24 cellular contexts compared by ENCODE assay signal in genomic region chr19:17063412-17063811, GRCh38. TPM values are rescaled to one million over a fixed set of nuclear protein-coding genes. Genes with fewer than 3 reads are reported as not detected.
"Had no signal": no experiment of that assay in that cellular context is flagged by ENCODE, and none has a peak within 500 bp of the region (broad histone marks: within the 10 kb centered on the region; RNA-seq: fewer than 3 reads in every experiment).

No MANE protein-coding gene starts in this region.

- H3K4me1 ChIP-seq: ascending aorta, body of pancreas had no signal

- FAIRE-seq: bronchial epithelial cell, RCC 7860 had no signal

- H3K4me3 Mint-ChIP-seq: activated CD8-positive, alpha-beta T cell treated with anti-CD3 and anti-CD28 coated beads for 36 hours; activated naive CD8-positive, alpha-beta T cell treated with anti-CD3 and anti-CD28 coated beads, Interleukin-2, amount 50 U/mL, for 24 hours; T-helper 1 cell treated with Interleukin-12 subunit alpha and Interleukin-12 subunit beta and Interleukin-4 antibody, amounts not matched to agents 30 μg/mL and 1 μg/mL, for 36 hours had no signal

- H3K27ac Mint-ChIP-seq: activated CD8-positive, alpha-beta T cell treated with anti-CD3 and anti-CD28 coated beads for 36 hours; activated naive CD8-positive, alpha-beta T cell treated with anti-CD3 and anti-CD28 coated beads, Interleukin-2, amount 50 U/mL, for 24 hours; T-helper 1 cell treated with Interleukin-12 subunit alpha and Interleukin-12 subunit beta and Interleukin-4 antibody, amounts not matched to agents 30 μg/mL and 1 μg/mL, for 36 hours had no signal

- ATAC-seq: activated CD8-positive, alpha-beta T cell treated with anti-CD3 and anti-CD28 coated beads for 36 hours; activated naive CD4-positive, alpha-beta T cell treated with anti-CD3 and anti-CD28 coated beads, Interleukin-2, amount 50 U/mL, for 72 hours; activated naive CD8-positive, alpha-beta T cell treated with anti-CD3 and anti-CD28 coated beads, Interleukin-2, amount 50 U/mL, for 24 hours; body of pancreas had no signal

- H3K9me3 Mint-ChIP-seq: activated CD8-positive, alpha-beta T cell treated with anti-CD3 and anti-CD28 coated beads for 36 hours; activated naive CD4-positive, alpha-beta T cell treated with anti-CD3 and anti-CD28 coated beads, Interleukin-2, amount 50 U/mL, for 72 hours; activated naive CD8-positive, alpha-beta T cell treated with anti-CD3 and anti-CD28 coated beads, Interleukin-2, amount 50 U/mL, for 24 hours; activated T-cell treated with anti-CD3 and anti-CD28 coated beads, Interleukin-2, amount 50 U/mL, for 72 hours; T-helper 1 cell treated with Interleukin-12 subunit alpha and Interleukin-12 subunit beta and Interleukin-4 antibody, amounts not matched to agents 30 μg/mL and 1 μg/mL, for 36 hours had no signal

- DNase-seq: activated CD4-positive, CD25-positive, alpha-beta regulatory T cell treated with anti-CD3 and anti-CD28 coated beads, Interleukin-2, amount 50 U/mL, for 72 hours; activated CD8-positive, alpha-beta memory T cell treated with anti-CD3 and anti-CD28 coated beads, Interleukin-2, amount 50 U/mL, for 4 hours; activated CD8-positive, alpha-beta T cell treated with anti-CD3 and anti-CD28 coated beads for 36 hours; activated naive CD8-positive, alpha-beta T cell treated with anti-CD3 and anti-CD28 coated beads, Interleukin-2, amount 50 U/mL, for 24 hours; activated T-cell treated with anti-CD3 and anti-CD28 coated beads, Interleukin-2, amount 50 U/mL, for 72 hours; amniotic stem cell; body of pancreas; central memory CD4-positive, alpha-beta T cell; MG63; MV-4-11; NCI-H1092 treated with DMSO at 0.1 percent for 48 hours; NCI-H1436; NCI-H1694 treated with DMSO at 0.1 percent for 48 hours; NCI-H2029 treated with DMSO at 0.1 percent for 48 hours; NCI-H345; NCI-H510A treated with DMSO at 0.1 percent for 48 hours; NCI-H69; SHP77; WERI-Rb-1 had no signal

- H3K27ac ChIP-seq: ascending aorta, body of pancreas, WERI-Rb-1 had no signal

- H3K9me3 ChIP-seq: ascending aorta, body of pancreas had no signal

- H3K27me3 Mint-ChIP-seq: activated CD8-positive, alpha-beta T cell treated with anti-CD3 and anti-CD28 coated beads for 36 hours; activated naive CD8-positive, alpha-beta T cell treated with anti-CD3 and anti-CD28 coated beads, Interleukin-2, amount 50 U/mL, for 24 hours had no signal

- H3K4me3 ChIP-seq: ascending aorta, body of pancreas, MG63 had no signal

- H3K27me3 ChIP-seq: ascending aorta, body of pancreas, MG63 had no signal

RNA-seq across cellular contexts. Expression of gene CPAMD8, which starts 36.8 kb away (rescaled TPM):
- total RNA-seq: activated CD8-positive, alpha-beta T cell treated with anti-CD3 and anti-CD28 coated beads for 36 hours had no signal
